1 cellular context compared by ENCODE assay signal in the genomic region with DNA sequence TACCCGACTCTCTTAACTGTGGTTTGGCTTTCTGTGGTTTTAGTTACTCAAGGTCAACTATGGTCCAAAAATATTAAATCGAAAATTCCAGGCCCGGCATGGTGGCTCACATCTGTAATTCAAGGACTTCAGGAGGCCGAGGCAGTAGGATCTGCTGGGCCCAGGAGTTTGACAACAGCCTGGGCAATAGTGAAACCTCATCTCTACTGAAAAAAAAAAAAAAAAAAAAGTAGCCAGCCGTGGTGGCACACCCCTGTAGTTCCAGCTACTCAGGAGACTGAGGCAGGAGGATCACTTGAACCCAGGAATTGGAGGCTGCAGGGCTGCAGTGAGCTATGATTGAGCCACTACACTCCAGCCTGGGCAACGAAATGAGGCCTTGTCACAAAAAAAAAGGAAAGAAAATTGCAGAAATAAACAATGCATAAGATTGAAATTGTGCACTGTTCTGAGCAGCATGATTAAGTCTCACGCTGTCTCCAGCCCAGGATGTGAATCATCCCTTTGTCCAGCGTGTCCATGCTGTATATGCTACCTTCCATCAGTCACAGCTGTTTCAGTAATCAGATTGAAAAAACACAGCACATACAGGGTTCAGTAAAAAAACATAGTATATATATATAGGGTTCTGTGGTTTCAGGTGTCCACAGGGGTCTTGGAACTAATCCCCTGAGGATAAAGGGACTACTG.
A peak's percentile ranks its signal among the peaks of the same experiment; 100 is the strongest.
TF ChIP-seq lines count a peak whose summit lies in the region.

No MANE protein-coding gene starts in this region.

TF ChIP-seq in A549, 52 proteins besides CTCF, POLR2A, EP300 and RAD21 (continued from another document):
- TF ChIP-seq, protein P1, sequence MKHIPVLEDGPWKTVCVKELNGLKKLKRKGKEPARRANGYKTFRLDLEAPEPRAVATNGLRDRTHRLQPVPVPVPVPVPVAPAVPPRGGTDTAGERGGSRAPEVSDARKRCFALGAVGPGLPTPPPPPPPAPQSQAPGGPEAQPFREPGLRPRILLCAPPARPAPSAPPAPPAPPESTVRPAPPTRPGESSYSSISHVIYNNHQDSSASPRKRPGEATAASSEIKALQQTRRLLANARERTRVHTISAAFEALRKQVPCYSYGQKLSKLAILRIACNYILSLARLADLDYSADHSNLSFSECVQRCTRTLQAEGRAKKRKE (CRISPR knock-in tag; IDR thresholded peaks at IDR 0.05; ENCODE audit: low read depth) = no peak
- TF ChIP-seq, protein P2, sequence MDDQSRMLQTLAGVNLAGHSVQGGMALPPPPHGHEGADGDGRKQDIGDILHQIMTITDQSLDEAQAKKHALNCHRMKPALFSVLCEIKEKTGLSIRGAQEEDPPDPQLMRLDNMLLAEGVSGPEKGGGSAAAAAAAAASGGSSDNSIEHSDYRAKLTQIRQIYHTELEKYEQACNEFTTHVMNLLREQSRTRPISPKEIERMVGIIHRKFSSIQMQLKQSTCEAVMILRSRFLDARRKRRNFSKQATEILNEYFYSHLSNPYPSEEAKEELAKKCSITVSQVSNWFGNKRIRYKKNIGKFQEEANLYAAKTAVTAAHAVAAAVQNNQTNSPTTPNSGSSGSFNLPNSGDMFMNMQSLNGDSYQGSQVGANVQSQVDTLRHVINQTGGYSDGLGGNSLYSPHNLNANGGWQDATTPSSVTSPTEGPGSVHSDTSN (IDR thresholded peaks at IDR 0.05) = no peak
- TF ChIP-seq FOSL2 (IDR thresholded peaks at IDR 0.05) (peak; percentile 51; the same call in 1 of the 2 replicates), FOSL2 (CRISPR knock-in tag; IDR thresholded peaks at IDR 0.05) (0 out of 2 replicates have a peak, but pooled peaks have one; percentile 10), ZSCAN20 (CRISPR knock-in tag; IDR thresholded peaks at IDR 0.05) (no peak)
